In the genomic region with DNA sequence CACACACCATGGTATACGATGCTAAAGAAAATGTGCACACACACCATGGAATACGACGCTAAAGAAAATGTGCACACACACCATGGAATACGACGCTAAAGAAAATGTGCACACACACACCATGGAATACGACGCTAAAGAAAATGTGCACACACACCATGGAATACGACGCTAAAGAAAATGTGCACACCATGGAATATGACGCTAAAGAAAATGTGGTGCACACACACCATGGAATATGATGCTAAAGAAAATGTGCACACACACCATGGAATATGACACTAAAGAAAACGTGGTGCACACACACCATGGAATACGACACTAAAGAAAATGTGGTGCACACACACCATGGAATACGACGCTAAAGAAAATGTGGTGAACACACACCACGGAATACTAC, we compare ENCODE assay signal across 4 cellular contexts. TPM values are rescaled to one million over a fixed set of nuclear protein-coding genes. Genes with fewer than 3 reads are reported as not detected.
"Had no signal": no experiment of that assay in that cellular context is flagged by ENCODE, and none has a peak within 500 bp of the region (broad histone marks: within the 10 kb centered on the region; RNA-seq: fewer than 3 reads in every experiment).

No MANE protein-coding gene starts in this region.

RNA-seq across cellular contexts. Expression of a gene that starts 55.7 kb away (rescaled TPM):
- total RNA-seq: OCI-LY7, PC-3, PC-9, SJSA1 had no signal
